Comparison of ENCODE assay signal across 33 cellular contexts in the genomic region with DNA sequence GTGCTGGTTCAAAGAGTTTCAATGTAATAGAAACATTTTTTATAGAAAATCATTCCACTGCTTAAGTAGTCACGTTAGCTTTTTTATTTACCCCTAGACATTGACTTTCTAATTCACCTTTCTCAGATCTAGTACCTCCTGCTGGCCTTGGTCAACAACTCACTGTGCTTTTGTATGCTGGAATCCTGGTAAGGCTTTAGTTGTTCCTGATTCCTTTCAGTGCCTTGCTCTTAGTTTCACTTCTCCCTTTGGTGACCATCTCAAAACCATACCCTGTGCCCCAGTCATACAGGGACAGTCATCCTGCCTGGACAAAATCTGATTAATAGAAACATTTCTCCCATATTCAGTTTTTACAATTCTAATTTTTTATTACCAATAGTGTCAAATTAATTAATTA.
DNase-seq lines count a peak whose midpoint lies in the region; ATAC-seq lines count a peak whose summit lies in the region.
"Had no signal": no experiment of that assay in that cellular context is flagged by ENCODE, and none has a peak within 500 bp of the region (broad histone marks: within the 10 kb centered on the region; RNA-seq: fewer than 3 reads in every experiment).

No MANE protein-coding gene starts in this region.

- no peak overlapping the region for H3K27ac ChIP-seq in HUES48 (ENCODE audit: low read depth, low read length)
- H3K27ac ChIP-seq: 22Rv1, C4-2B, gastrocnemius medialis, hepatocyte, right atrium auricular region, tibial artery had no signal

- ATAC-seq in HG02981 (IDR thresholded peaks at IDR 0.05; ENCODE audit: unreplicated experiment): no peak
- ATAC-seq: activated CD8-positive, alpha-beta memory T cell treated with anti-CD3 and anti-CD28 coated beads, Interleukin-2, amount 10 ng/mL, durations not matched to agents 7 days and 5 days; gastrocnemius medialis; HepG2; stimulated activated naive CD8-positive, alpha-beta T cell treated with anti-CD3 and anti-CD28 coated beads, Interleukin-15, amount 100 ng/mL, for 72 hours had no signal

- H3K27me3 ChIP-seq in HUES48 (ENCODE audit: control insufficient read depth, insufficient read depth, low read length): no peaks in the 10 kb centered on the region
- H3K27me3 ChIP-seq: gastrocnemius medialis, hepatocyte, right atrium auricular region, tibial artery had no signal

- H3K9ac ChIP-seq in HUES48 (ENCODE audit: low read depth, low read length): no peak overlapping the region

- DNase-seq in DMS53 (lab: John Stamatoyannopoulos, UW) (peak; percentile 16), DMS53 treated with DMSO at 0.1 percent for 48 hours (lab: John Stamatoyannopoulos, UW; ENCODE audit: unreplicated experiment) (no peak), OCI-M1 (lab: John Stamatoyannopoulos, UW) (peak; percentile 12), iPS-NIHi11 (ENCODE audit: low spot score) (peak; percentile 15), NCI-H1092 (lab: John Stamatoyannopoulos, UW) (no peak), T-helper 2 cell (no peak)
- DNase-seq: activated B cell treated with CpG ODN at 0.5 μM for 24 hours; activated CD4-positive, alpha-beta T cell treated with anti-CD3 and anti-CD28 coated beads, Interleukin-2, amount 50 U/mL, for 1 hour; activated CD8-positive, alpha-beta memory T cell treated with anti-CD3 and anti-CD28 coated beads, Interleukin-2, amount 10 ng/mL, durations not matched to agents 7 days and 5 days; activated naive CD4-positive, alpha-beta T cell; activated T-cell treated with anti-CD3 and anti-CD28 coated beads, Interleukin-2, amount 50 U/mL, for 48 hours; central memory CD4-positive, alpha-beta T cell; gastrocnemius medialis; Karpas-422; kidney glomerular epithelial cell; NCI-H1092 treated with DMSO at 0.1 percent for 48 hours; NCI-H2081 treated with DMSO at 0.1 percent for 48 hours; NCI-H345; NCI-H748 treated with DMSO at 0.1 percent for 48 hours; nephron progenitor cell; stimulated activated CD4-positive, alpha-beta T cell treated with anti-CD3 and anti-CD28 coated beads, Interleukin-1b, Interleukin-23, amount 100 ng/mL, for 48 hours; stimulated activated CD8-positive, alpha-beta memory T cell treated with anti-CD3 and anti-CD28 coated beads, Interleukin-4, amount 100 ng/mL, for 48 hours; stimulated activated naive CD8-positive, alpha-beta T cell treated with anti-CD3 and anti-CD28 coated beads, Interleukin-15, amount 100 ng/mL, for 72 hours; tibial artery had no signal

- peaks cover 17% of the 10 kb centered on the region for H3K4me1 ChIP-seq in HUES48 (ENCODE audit: control insufficient read depth, insufficient read depth, low read length)
- H3K4me1 ChIP-seq: gastrocnemius medialis, right atrium auricular region, tibial artery had no signal

- H3K4me3 ChIP-seq in HUES48 (ENCODE audit: low read depth, low read length): peak overlapping the region; percentile 25; the same call in 1 of the 2 replicates
- H3K4me3 ChIP-seq: gastrocnemius medialis, hepatocyte, lung, right atrium auricular region, smooth muscle cell, tibial artery had no signal

- 0 out of 2 replicates have a peak, but pooled peaks cover 2% of the 10 kb centered on the region for H3K9me3 ChIP-seq in HUES48 (ENCODE audit: control insufficient read depth, insufficient read depth, low read length)
- H3K9me3 ChIP-seq: gastrocnemius medialis, right atrium auricular region, tibial artery had no signal

- H3K36me3 ChIP-seq in HUES48 (ENCODE audit: control insufficient read depth, insufficient read depth, low read length): no peaks in the 10 kb centered on the region
- H3K36me3 ChIP-seq: gastrocnemius medialis, right atrium auricular region, tibial artery had no signal

Comparison
In these comparisons a context has a peak if more than half of its experiments do, and no peak if none do; other contexts are left out.
1. DNase-seq: peak in DMS53 (single experiment), OCI-M1 (single experiment) and iPS-NIHi11 (single experiment); none in DMS53 treated with DMSO at 0.1 percent for 48 hours (single experiment), NCI-H1092 (single experiment) and T-helper 2 cell (0 of 5).